Comparison of ENCODE assay signal across 9 cellular contexts in genomic region chr6:153117986-153118886, GRCh38. TPM values are rescaled to one million over a fixed set of nuclear protein-coding genes. Genes with fewer than 3 reads are reported as not detected.
DNase-seq lines count a peak whose midpoint lies in the region; ATAC-seq and TF ChIP-seq lines count a peak whose summit lies in the region.
"Had no signal": no experiment of that assay in that cellular context is flagged by ENCODE, and none has a peak within 500 bp of the region (broad histone marks: within the 10 kb centered on the region; RNA-seq: fewer than 3 reads in every experiment).

No MANE protein-coding gene starts in this region.

- in situ Hi-C loops in GM23248 (cut with MboI) = no loop called here

- TF ChIP-seq CTCF in foreskin keratinocyte (conservative IDR thresholded peaks at IDR 0.05) = no peak
- no peak for TF ChIP-seq CTCF in esophagus squamous epithelium (IDR thresholded peaks at IDR 0.05)

- peak; percentile 96 for ATAC-seq in GM18498 (IDR thresholded peaks at IDR 0.05; ENCODE audit: unreplicated experiment)
- peak; percentile 99 for ATAC-seq in foreskin keratinocyte

- intact Hi-C loops in esophagus squamous epithelium (cut with DNase I) = no loop called here

- H3K36me3 ChIP-seq in GM23248 (ENCODE audit: low read depth) (no peaks in the 10 kb centered on the region), esophagus squamous epithelium (no peaks in the 10 kb centered on the region)

- H3K27me3 ChIP-seq in GM23248 (replicated peaks; ENCODE audit: insufficient read depth) (no peaks in the 10 kb centered on the region), foreskin keratinocyte (no peaks in the 10 kb centered on the region), esophagus squamous epithelium (no peaks in the 10 kb centered on the region)

- no peak overlapping the region for H3K27ac ChIP-seq in GM23248
- peak overlapping the region; percentile 28 for H3K27ac ChIP-seq in foreskin keratinocyte
- peak overlapping the region in 2 of 4 donors; percentile 60 to 74 for H3K27ac ChIP-seq in esophagus squamous epithelium

- H3K4me3 ChIP-seq in GM23248 (no peak overlapping the region), esophagus squamous epithelium (no peak overlapping the region)

- peaks cover 2% of the 10 kb centered on the region for H3K9me3 ChIP-seq in GM23248 (ENCODE audit: low read depth)
- no peaks in the 10 kb centered on the region for H3K9me3 ChIP-seq in esophagus squamous epithelium

- H3K9me2 ChIP-seq in GM23248 (ENCODE audit: insufficient read depth) = no peaks in the 10 kb centered on the region

- no peaks in the 10 kb centered on the region for H3K79me2 ChIP-seq in GM23248 (ENCODE audit: insufficient read depth)

- H2AFZ ChIP-seq in GM23248 = no peak overlapping the region

- H3F3A ChIP-seq in GM23248 (ENCODE audit: insufficient read depth) = peaks cover 10% of the 10 kb centered on the region; the same call in 1 of the 2 replicates

- DNase-seq in GM23248 = peak; percentile 89
- DNase-seq in LHCN-M2 (ENCODE audit: low read depth) = peak; percentile 88
- DNase-seq in foreskin keratinocyte = peak; percentile 67 to 87
- DNase-seq in SKM-1 treated with dmso at 0.1 percent for 144 hours (lab: John Stamatoyannopoulos, UW; ENCODE audit: unreplicated experiment) = no peak
- no peak for DNase-seq in T-helper 9 cell
- no peak for DNase-seq in esophagus squamous epithelium (lab: John Stamatoyannopoulos, UW)
- no peak for DNase-seq in NCI-H128 (lab: John Stamatoyannopoulos, UW; ENCODE audit: unreplicated experiment)
- DNase-seq: posterior cingulate gyrus had no signal

- H3K4me2 ChIP-seq in GM23248 (ENCODE audit: unreplicated experiment) = peak overlapping the region; percentile 33

- H3K4me1 ChIP-seq in GM23248 (ENCODE audit: insufficient read depth) = peaks cover 24% of the 10 kb centered on the region
- H3K4me1 ChIP-seq in foreskin keratinocyte = peaks cover 14% of the 10 kb centered on the region
- peaks cover 0 to 14% (median 0%) of the 10 kb centered on the region in 3 donors for H3K4me1 ChIP-seq in esophagus squamous epithelium

- no peaks in the 10 kb centered on the region for H4K20me1 ChIP-seq in GM23248 (ENCODE audit: insufficient read depth)

- 66 to 67% methylated on average over 3 of the region's 3 CpGs for WGBS in GM23248 (ENCODE audit: low coverage in 1 of 2, low lambda C conversion rate in 2 of 2, missing lambda C conversion rate in 2 of 2), 2 experiments
- 27 to 46% methylated on average over 3 of the region's 3 CpGs for WGBS in esophagus squamous epithelium, 2 donors

- H3K9ac ChIP-seq in GM23248 = no peak overlapping the region

- TF ChIP-seq POLR2A in esophagus squamous epithelium (IDR thresholded peaks at IDR 0.05) = no peak

RNA-seq across cellular contexts. Expression of gene RGS17, which starts 12.8 kb away (rescaled TPM):
- total RNA-seq in GM23248 (2014; rRNA removed; shearing (Covaris generic)) = 0.25 and 1.1 TPM in 2 replicates
- polyA plus RNA-seq in GM23248 (2016; fragmentation: Nextera tagmentation; extraction: Ambion mirVana) (0.36 and 0.75 TPM in 2 replicates), foreskin keratinocyte (0.06 and 0.13 TPM in 2 replicates)
- total RNA-seq in LHCN-M2 (2014; rRNA removed) (33.6 and 39.4 TPM in 2 replicates), foreskin keratinocyte (0.24 and 0.32 TPM in 2 replicates), esophagus squamous epithelium (1 to 10 TPM in 1 of 4 donors, under 1 TPM in 3; 0.19 to 1.8 (median 0.48) TPM)
- polyA plus RNA-seq in LHCN-M2 (2012) = 1.2 TPM

Comparison
In these comparisons a context has a peak if more than half of its experiments do, and no peak if none do; other contexts are left out.
1. DNase-seq: peak in GM23248 (single experiment), LHCN-M2 (single experiment) and foreskin keratinocyte (2 of 2); none in SKM-1 treated with dmso at 0.1 percent for 144 hours (single experiment), T-helper 9 cell (single experiment), esophagus squamous epithelium (single experiment) and NCI-H128 (single experiment).
2. RNA of gene RGS17, which starts 12.8 kb away (total RNA-seq): 33.6 to 39.4 TPM in LHCN-M2; 0.25 to 1.1 TPM in GM23248, 0.19 to 1.8 TPM in esophagus squamous epithelium and 0.24 to 0.32 TPM in foreskin keratinocyte; every median in the first group is over 10 times any median in the second.